ENCODE assay signal across 14 cellular contexts in the genomic region with DNA sequence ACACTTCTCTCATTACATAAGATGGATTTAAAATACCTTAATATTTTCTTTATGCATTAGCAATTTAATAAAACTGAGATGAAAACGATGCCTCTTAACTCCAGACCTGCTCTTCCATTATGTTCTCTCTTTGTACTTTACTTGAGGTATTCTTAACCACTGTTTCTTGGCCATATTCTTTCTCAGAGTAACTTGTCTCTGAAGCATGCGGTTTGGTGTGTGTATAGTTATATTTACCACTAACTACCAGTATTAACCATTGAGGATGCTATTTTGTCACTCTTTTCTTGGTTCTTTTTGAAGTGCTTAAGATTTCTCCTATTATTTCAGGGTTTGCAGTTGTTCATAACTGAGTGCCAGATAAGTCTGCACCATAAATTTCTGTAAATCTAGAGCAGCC.
"Had no signal": no experiment of that assay in that cellular context is flagged by ENCODE, and none has a peak within 500 bp of the region (broad histone marks: within the 10 kb centered on the region; RNA-seq: fewer than 3 reads in every experiment).

No MANE protein-coding gene starts in this region.

- H3K27me3 ChIP-seq: suprapubic skin had no signal

- H3K27ac Mint-ChIP-seq: progenitor cell of endocrine pancreas had no signal

- H3K27ac ChIP-seq: suprapubic skin, WERI-Rb-1 had no signal

- DNase-seq: activated naive CD4-positive, alpha-beta T cell treated with Interleukin-2 at 50 U/mL for 16 hours; head of caudate nucleus; mesendoderm; right cardiac atrium; stimulated activated CD4-positive, alpha-beta T cell treated with anti-CD3 and anti-CD28 coated beads, Interleukin-4, amount 100 ng/mL, for 4 hours; stimulated activated CD8-positive, alpha-beta memory T cell treated with anti-CD3 and anti-CD28 coated beads, Interleukin-4, amount 100 ng/mL, for 48 hours; stimulated activated naive CD8-positive, alpha-beta T cell treated with anti-CD3 and anti-CD28 coated beads, Interleukin-15, Interleukin-2, amounts not matched to agents 100 U/mL and 50 U/mL, for 24 hours; trophoblast cell; WERI-Rb-1 had no signal

- H3K27me3 Mint-ChIP-seq: progenitor cell of endocrine pancreas had no signal

- H3K4me2 ChIP-seq: smooth muscle cell had no signal

- FAIRE-seq: astrocyte, frontal cortex had no signal

- ATAC-seq: right cardiac atrium; stimulated activated naive CD8-positive, alpha-beta T cell treated with anti-CD3 and anti-CD28 coated beads, Interleukin-15, Interleukin-2, amounts not matched to agents 100 U/mL and 50 U/mL, for 24 hours had no signal

- H3K9me3 ChIP-seq: suprapubic skin had no signal

- H3K4me3 ChIP-seq: smooth muscle cell, suprapubic skin had no signal
